ENCODE assay signal across 17 cellular contexts in the genomic region with DNA sequence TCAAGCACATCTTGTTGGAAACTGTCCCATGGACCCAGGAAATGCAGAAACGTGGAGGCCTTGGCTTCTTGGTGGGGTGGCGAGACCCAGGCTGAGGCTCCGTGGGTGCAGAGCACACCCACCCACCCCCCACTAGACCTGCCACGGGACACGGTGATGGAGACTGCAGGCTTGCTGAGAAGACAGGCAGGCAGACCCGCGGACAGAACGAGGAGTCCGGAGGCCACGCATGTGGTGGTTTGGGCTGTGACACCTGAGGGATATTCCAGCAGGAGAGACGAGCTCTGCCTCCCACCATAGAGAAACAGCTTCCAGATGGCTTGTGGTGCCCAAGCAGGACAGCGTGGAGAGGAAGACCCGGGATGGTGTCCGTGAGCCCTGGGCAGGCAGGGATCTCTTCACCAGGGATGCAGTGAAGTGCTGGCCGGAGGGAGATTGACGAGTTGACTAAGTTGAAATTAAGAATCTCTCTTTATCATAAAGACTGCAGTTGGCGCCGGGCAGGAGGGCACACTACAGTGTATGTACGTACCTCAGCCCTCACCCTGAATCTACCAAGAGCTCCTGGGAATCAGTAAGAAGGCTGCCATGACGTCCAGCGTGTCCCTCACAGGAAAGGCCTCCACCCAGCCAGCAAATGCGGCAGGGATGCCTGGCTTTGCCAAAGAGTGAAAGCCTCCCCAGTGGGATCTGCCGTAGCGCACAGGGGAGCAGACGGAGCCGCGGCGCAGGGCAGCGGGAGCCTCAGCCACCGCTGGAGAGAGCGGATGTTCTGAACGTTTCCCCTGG.
"Had no signal": no experiment of that assay in that cellular context is flagged by ENCODE, and none has a peak within 500 bp of the region (broad histone marks: within the 10 kb centered on the region; RNA-seq: fewer than 3 reads in every experiment).

No MANE protein-coding gene starts in this region.

- H3K9me3 Mint-ChIP-seq: activated naive CD4-positive, alpha-beta T cell treated with anti-CD3 and anti-CD28 coated beads for 36 hours; naive thymus-derived CD8-positive, alpha-beta T cell; stimulated activated naive CD8-positive, alpha-beta T cell treated with anti-CD3 and anti-CD28 coated beads, Interleukin-15, Interleukin-2, amounts not matched to agents 100 ng/mL and 50 ng/mL, for 24 hours; T-helper 1 cell treated with Interleukin-12 subunit alpha and Interleukin-12 subunit beta and Interleukin-4 antibody, amounts not matched to agents 30 μg/mL and 1 μg/mL, for 36 hours had no signal

- H3K4me3 Mint-ChIP-seq: activated naive CD4-positive, alpha-beta T cell treated with anti-CD3 and anti-CD28 coated beads for 36 hours; naive thymus-derived CD8-positive, alpha-beta T cell; stimulated activated naive CD8-positive, alpha-beta T cell treated with anti-CD3 and anti-CD28 coated beads, Interleukin-15, Interleukin-2, amounts not matched to agents 100 ng/mL and 50 ng/mL, for 24 hours; T-helper 1 cell treated with Interleukin-12 subunit alpha and Interleukin-12 subunit beta and Interleukin-4 antibody, amounts not matched to agents 30 μg/mL and 1 μg/mL, for 36 hours had no signal

- H3K27me3 Mint-ChIP-seq: naive thymus-derived CD8-positive, alpha-beta T cell; progenitor cell of endocrine pancreas; stimulated activated naive CD8-positive, alpha-beta T cell treated with anti-CD3 and anti-CD28 coated beads, Interleukin-15, Interleukin-2, amounts not matched to agents 100 ng/mL and 50 ng/mL, for 24 hours had no signal

- H3K27ac ChIP-seq: ascending aorta, esophagus squamous epithelium, transverse colon, uterus, VCaP had no signal

- H3K4me3 ChIP-seq: ascending aorta, esophagus squamous epithelium, transverse colon, uterus had no signal

- DNase-seq: activated CD4-positive, alpha-beta T cell treated with anti-CD3 and anti-CD28 coated beads, Interleukin-2, amount 50 U/mL, for 1 hour; activated CD4-positive, CD25-positive, alpha-beta regulatory T cell treated with anti-CD3 and anti-CD28 coated beads, Interleukin-2, amount 50 U/mL, for 72 hours; activated naive CD4-positive, alpha-beta T cell treated with anti-CD3 and anti-CD28 coated beads for 36 hours; cerebellar nuclear complex; effector CD4-positive, alpha-beta T cell; esophagus squamous epithelium; mesendoderm; naive thymus-derived CD8-positive, alpha-beta T cell; nucleus accumbens; stimulated activated CD4-positive, alpha-beta T cell treated with anti-CD3 and anti-CD28 coated beads, Interleukin-2, amount 100 ng/mL, for 24 hours; transverse colon; uterus had no signal

- H3K27ac Mint-ChIP-seq: activated naive CD4-positive, alpha-beta T cell treated with anti-CD3 and anti-CD28 coated beads for 36 hours; progenitor cell of endocrine pancreas; stimulated activated naive CD8-positive, alpha-beta T cell treated with anti-CD3 and anti-CD28 coated beads, Interleukin-15, Interleukin-2, amounts not matched to agents 100 ng/mL and 50 ng/mL, for 24 hours; T-helper 1 cell treated with Interleukin-12 subunit alpha and Interleukin-12 subunit beta and Interleukin-4 antibody, amounts not matched to agents 30 μg/mL and 1 μg/mL, for 36 hours had no signal

- H3K27me3 ChIP-seq: ascending aorta, esophagus squamous epithelium, transverse colon, uterus had no signal

- H3K9me3 ChIP-seq: ascending aorta, esophagus squamous epithelium, transverse colon, uterus had no signal

- ATAC-seq: naive thymus-derived CD8-positive, alpha-beta T cell had no signal

- H3K36me3 ChIP-seq: uterus had no signal
